Comparison of ENCODE assay signal across 10 cellular contexts in genomic region chr2:43212931-43213330, GRCh38. TPM values are rescaled to one million over a fixed set of nuclear protein-coding genes. Genes with fewer than 3 reads are reported as not detected.
DNase-seq lines count a peak whose midpoint lies in the region; ATAC-seq and TF ChIP-seq lines count a peak whose summit lies in the region.
"Had no signal": no experiment of that assay in that cellular context is flagged by ENCODE, and none has a peak within 500 bp of the region (broad histone marks: within the 10 kb centered on the region; RNA-seq: fewer than 3 reads in every experiment).

No MANE protein-coding gene starts in this region.

- CTCF ChIA-PET in CD8-positive, alpha-beta T cell (lab: Charles Lee), result interaction anchor here (0.6 to 22.9 kb wide), 5 partner anchors 16 to 238 kb away, joined by 3 to 666 read pairs (median 3); no protein-coding TSS in a partner anchor

- no peaks in the 10 kb centered on the region for H3K9me3 ChIP-seq in CD8-positive, alpha-beta T cell (ENCODE audit: low read length)
- H3K9me3 ChIP-seq: SK-N-SH had no signal

- no peak overlapping the region for H3K4me3 ChIP-seq in CD8-positive, alpha-beta T cell (ENCODE audit: low read depth, low read length)

- H3K4me3 Mint-ChIP-seq in CD8-positive, alpha-beta T cell, result no peak overlapping the region
- H3K4me3 Mint-ChIP-seq: activated T-cell treated with anti-CD3 and anti-CD28 coated beads, Interleukin-2, amount 50 U/mL, for 72 hours had no signal

- DNase-seq in CD8-positive, alpha-beta T cell, result no peak
- peak; percentile 94 for DNase-seq in SIG-M5 (lab: John Stamatoyannopoulos, UW)
- DNase-seq in cardiac septum (ENCODE audit: low spot score), result peak; percentile 83
- DNase-seq in pons (ENCODE audit: low spot score), result peak; percentile 77
- no peak for DNase-seq in NCI-H1105 treated with DMSO at 0.1 percent for 48 hours (lab: John Stamatoyannopoulos, UW)
- DNase-seq in COLO829 (ENCODE audit: low spot score), result no peak
- DNase-seq in activated CD8-positive, alpha-beta memory T cell treated with anti-CD3 and anti-CD28 coated beads, Interleukin-2, amount 50 U/mL, for 48 hours, result no peak
- DNase-seq: activated T-cell treated with anti-CD3 and anti-CD28 coated beads, Interleukin-2, amount 50 U/mL, for 72 hours; SK-N-SH had no signal

- no peak overlapping the region for H3K27ac ChIP-seq in CD8-positive, alpha-beta T cell (ENCODE audit: low read depth, low read length)

- no peaks in the 10 kb centered on the region for H3K27me3 Mint-ChIP-seq in CD8-positive, alpha-beta T cell (ENCODE audit: low read depth)

- intact Hi-C loops in CD8-positive, alpha-beta T cell (cut with DNase I, micrococcal nuclease), result no loop called here
- intact Hi-C loops in cardiac septum (cut with DNase I), result loop anchor here (5.0 kb wide), 1 partner anchor 51 kb away; no protein-coding TSS in a partner anchor

- H3K4me1 ChIP-seq in CD8-positive, alpha-beta T cell (ENCODE audit: insufficient read depth, low read length), result peaks cover 47% of the 10 kb centered on the region

- H3K4me1 Mint-ChIP-seq in CD8-positive, alpha-beta T cell (ENCODE audit: low read depth), result peaks cover 55% of the 10 kb centered on the region

- no peaks in the 10 kb centered on the region for H3K9me3 Mint-ChIP-seq in CD8-positive, alpha-beta T cell
- H3K9me3 Mint-ChIP-seq: activated T-cell treated with anti-CD3 and anti-CD28 coated beads, Interleukin-2, amount 50 U/mL, for 72 hours had no signal

- POLR2A ChIA-PET in CD8-positive, alpha-beta T cell (lab: Charles Lee), result interaction anchor here (0.6 to 18.1 kb wide), 4 partner anchors 14 to 413 kb away, joined by 3 to 1192 read pairs (median 5); partner anchors contain the start of gene ZFP36L2

- H3K27me3 ChIP-seq in CD8-positive, alpha-beta T cell (ENCODE audit: insufficient read depth, low read length), result no peaks in the 10 kb centered on the region

- ATAC-seq in CD8-positive, alpha-beta T cell, result no peak
- no peak for ATAC-seq in GM18870 (IDR thresholded peaks at IDR 0.05; ENCODE audit: unreplicated experiment)

- peak overlapping the region; percentile 83 for H3K27ac Mint-ChIP-seq in CD8-positive, alpha-beta T cell
- H3K27ac Mint-ChIP-seq: activated T-cell treated with anti-CD3 and anti-CD28 coated beads, Interleukin-2, amount 50 U/mL, for 72 hours had no signal

- no peaks in the 10 kb centered on the region for H3K36me3 ChIP-seq in CD8-positive, alpha-beta T cell (ENCODE audit: insufficient read depth, low read length)

- no peak for TF ChIP-seq CTCF in CD8-positive, alpha-beta T cell (IDR thresholded peaks at IDR 0.05)

- H3K36me3 Mint-ChIP-seq in CD8-positive, alpha-beta T cell, result no peaks in the 10 kb centered on the region

RNA-seq across cellular contexts. Expression of gene ZFP36L2, which starts 13.5 kb away (rescaled TPM):
- total RNA-seq in CD8-positive, alpha-beta T cell, result 1,000 to 10,000 TPM; 1,270 to 1,311 TPM
- total RNA-seq in cardiac septum, result 41.4 TPM

Comparison
In these comparisons a context has a peak if more than half of its experiments do, and no peak if none do; other contexts are left out.
1. DNase-seq: peak in SIG-M5 (single experiment), cardiac septum (single experiment) and pons (single experiment); none in CD8-positive, alpha-beta T cell (0 of 7), NCI-H1105 treated with DMSO at 0.1 percent for 48 hours (single experiment), COLO829 (single experiment) and activated CD8-positive, alpha-beta memory T cell treated with anti-CD3 and anti-CD28 coated beads, Interleukin-2, amount 50 U/mL, for 48 hours (single experiment).
2. RNA of gene ZFP36L2, which starts 13.5 kb away (total RNA-seq): 1,270 to 1,311 TPM in CD8-positive, alpha-beta T cell; 41.4 TPM in cardiac septum (single experiment); every median in the first group is over 10 times any median in the second.